Comparison of ENCODE assay signal across 9 cellular contexts in genomic region chr5:14108170-14108996, GRCh38. TPM values are rescaled to one million over a fixed set of nuclear protein-coding genes. Genes with fewer than 3 reads are reported as not detected.
DNase-seq lines count a peak whose midpoint lies in the region; ATAC-seq and TF ChIP-seq lines count a peak whose summit lies in the region.
"Had no signal": no experiment of that assay in that cellular context is flagged by ENCODE, and none has a peak within 500 bp of the region (broad histone marks: within the 10 kb centered on the region; RNA-seq: fewer than 3 reads in every experiment).

No MANE protein-coding gene starts in this region.

- H3K36me3 ChIP-seq in CD4-positive, CD25-positive, alpha-beta regulatory T cell (ENCODE audit: control insufficient read depth, insufficient read depth, low read length), result no peaks in the 10 kb centered on the region

- peak in 2 of 3 donors; percentile 22 to 62 for DNase-seq in CD4-positive, CD25-positive, alpha-beta regulatory T cell
- DNase-seq in NCI-H1694 (lab: John Stamatoyannopoulos, UW), result peak; percentile 62
- peak; percentile 39 for DNase-seq in activated CD4-positive, alpha-beta T cell treated with anti-CD3 and anti-CD28 coated beads, Interleukin-2, amount 10 ng/mL, durations not matched to agents 7 days and 5 days
- peak; percentile 78 to 89 for DNase-seq in foreskin fibroblast
- DNase-seq in neural crest cell (ENCODE audit: low read depth, low spot score), result peak; percentile 33
- no peak for DNase-seq in NCI-H2196 (lab: John Stamatoyannopoulos, UW; ENCODE audit: unreplicated experiment)
- DNase-seq: activated T-cell treated with anti-CD3 and anti-CD28 coated beads, Interleukin-2, amount 50 U/mL, for 4 hours had no signal

- H3K4me3 ChIP-seq in CD4-positive, CD25-positive, alpha-beta regulatory T cell (ENCODE audit: low read depth, low read length), result no peak overlapping the region
- peak overlapping the region in 1 of 2 donors; percentile 6 for H3K4me3 ChIP-seq in foreskin fibroblast (ENCODE audit: low read depth in 1 of 2, low read length in 2 of 2)

- POLR2A ChIA-PET in activated CD4-positive, alpha-beta T cell treated with anti-CD3 and anti-CD28 coated beads, Interleukin-2, amount 10 ng/mL, durations not matched to agents 7 days and 5 days (lab: Charles Lee), result no interaction called here

- H3K4me1 Mint-ChIP-seq in CD4-positive, CD25-positive, alpha-beta regulatory T cell, result peaks cover 0 to 13% (median 4%) of the 10 kb centered on the region in 4 donors
- peaks cover 22% of the 10 kb centered on the region for H3K4me1 Mint-ChIP-seq in activated CD4-positive, alpha-beta T cell treated with anti-CD3 and anti-CD28 coated beads, Interleukin-2, amount 10 ng/mL, durations not matched to agents 7 days and 5 days
- H3K4me1 Mint-ChIP-seq in neural crest cell, result peaks cover 5% of the 10 kb centered on the region

- no peak overlapping the region for H3K27ac Mint-ChIP-seq in CD4-positive, CD25-positive, alpha-beta regulatory T cell
- no peak overlapping the region for H3K27ac Mint-ChIP-seq in activated CD4-positive, alpha-beta T cell treated with anti-CD3 and anti-CD28 coated beads, Interleukin-2, amount 10 ng/mL, durations not matched to agents 7 days and 5 days
- H3K27ac Mint-ChIP-seq in neural crest cell (ENCODE audit: unreplicated experiment), result no peak overlapping the region

- CTCF ChIA-PET in activated CD4-positive, alpha-beta T cell treated with anti-CD3 and anti-CD28 coated beads, Interleukin-2, amount 10 ng/mL, durations not matched to agents 7 days and 5 days (lab: Charles Lee), result interaction anchor here (0.8 kb wide), 1 partner anchor 162 kb away, joined by 3 read pairs; no protein-coding TSS in a partner anchor

- peaks cover 0 to 4% (median under 1%) of the 10 kb centered on the region in 7 donors for H3K9me3 Mint-ChIP-seq in CD4-positive, CD25-positive, alpha-beta regulatory T cell
- no peaks in the 10 kb centered on the region for H3K9me3 Mint-ChIP-seq in activated CD4-positive, alpha-beta T cell treated with anti-CD3 and anti-CD28 coated beads, Interleukin-2, amount 10 ng/mL, durations not matched to agents 7 days and 5 days
- H3K9me3 Mint-ChIP-seq in neural crest cell, result no peaks in the 10 kb centered on the region

- H3K27me3 ChIP-seq in CD4-positive, CD25-positive, alpha-beta regulatory T cell (ENCODE audit: control insufficient read depth, insufficient read depth, low read length), result no peaks in the 10 kb centered on the region

- TF ChIP-seq CTCF in foreskin fibroblast (IDR thresholded peaks at IDR 0.05; ENCODE audit: low read depth, low read length) (peak; percentile 64), neural crest cell (conservative IDR thresholded peaks at IDR 0.05) (peak; percentile 76)

- H3K4me3 Mint-ChIP-seq in CD4-positive, CD25-positive, alpha-beta regulatory T cell, result peak overlapping the region in 1 of 4 donors; percentile 81
- no peak overlapping the region for H3K4me3 Mint-ChIP-seq in activated CD4-positive, alpha-beta T cell treated with anti-CD3 and anti-CD28 coated beads, Interleukin-2, amount 10 ng/mL, durations not matched to agents 7 days and 5 days
- no peak overlapping the region for H3K4me3 Mint-ChIP-seq in neural crest cell
- H3K4me3 Mint-ChIP-seq: activated T-cell treated with anti-CD3 and anti-CD28 coated beads, Interleukin-2, amount 50 U/mL, for 4 hours had no signal

- H3K27ac ChIP-seq in CD4-positive, CD25-positive, alpha-beta regulatory T cell (ENCODE audit: insufficient read depth, low read length, poor library complexity, severe bottlenecking), result no peak overlapping the region

- H3K27me3 Mint-ChIP-seq in CD4-positive, CD25-positive, alpha-beta regulatory T cell, result peaks cover 18% of the 10 kb centered on the region
- H3K27me3 Mint-ChIP-seq in activated CD4-positive, alpha-beta T cell treated with anti-CD3 and anti-CD28 coated beads, Interleukin-2, amount 10 ng/mL, durations not matched to agents 7 days and 5 days, result peaks cover 5% of the 10 kb centered on the region
- H3K27me3 Mint-ChIP-seq in neural crest cell (ENCODE audit: low read depth), result peaks cover 13% of the 10 kb centered on the region

- no peaks in the 10 kb centered on the region for H3K4me1 ChIP-seq in CD4-positive, CD25-positive, alpha-beta regulatory T cell (ENCODE audit: control insufficient read depth, insufficient read depth, low read length, poor library complexity, severe bottlenecking)

- peak; percentile 42 to 43 for ATAC-seq in CD4-positive, CD25-positive, alpha-beta regulatory T cell (ENCODE audit: low read depth in 2 of 2)
- ATAC-seq in GM18520 (IDR thresholded peaks at IDR 0.05; ENCODE audit: unreplicated experiment), result peak; percentile 52
- peak; percentile 49 for ATAC-seq in HG02981 (IDR thresholded peaks at IDR 0.05; ENCODE audit: unreplicated experiment)

- no peaks in the 10 kb centered on the region for H3K9me3 ChIP-seq in CD4-positive, CD25-positive, alpha-beta regulatory T cell (ENCODE audit: control insufficient read depth in 2 of 2, low read length in 2 of 2)

- no peaks in the 10 kb centered on the region for H3K36me3 Mint-ChIP-seq in CD4-positive, CD25-positive, alpha-beta regulatory T cell
- H3K36me3 Mint-ChIP-seq in activated CD4-positive, alpha-beta T cell treated with anti-CD3 and anti-CD28 coated beads, Interleukin-2, amount 10 ng/mL, durations not matched to agents 7 days and 5 days (ENCODE audit: low read depth), result no peaks in the 10 kb centered on the region
- H3K36me3 Mint-ChIP-seq in neural crest cell (ENCODE audit: low read depth), result no peaks in the 10 kb centered on the region

RNA-seq across cellular contexts. Expression of gene TRIO, which starts 34.8 kb away (rescaled TPM):
- total RNA-seq in CD4-positive, CD25-positive, alpha-beta regulatory T cell, result 7.6 TPM
- 1 to 10 TPM; 1.2 to 4.9 (median 1.6) TPM for polyA plus RNA-seq in CD4-positive, CD25-positive, alpha-beta regulatory T cell
- total RNA-seq in activated CD4-positive, alpha-beta T cell treated with anti-CD3 and anti-CD28 coated beads, Interleukin-2, amount 10 ng/mL, durations not matched to agents 7 days and 5 days, result 1 to 10 TPM; 3.7 to 4.2 TPM
- total RNA-seq in neural crest cell, result 124 and 134 TPM in 2 replicates

Comparison
In these comparisons a context has a peak if more than half of its experiments do, and no peak if none do; other contexts are left out.
1. RNA of gene TRIO, which starts 34.8 kb away (total RNA-seq): 124 to 134 TPM in neural crest cell; 7.6 TPM in CD4-positive, CD25-positive, alpha-beta regulatory T cell (single experiment) and 3.7 to 4.2 TPM in activated CD4-positive, alpha-beta T cell treated with anti-CD3 and anti-CD28 coated beads, Interleukin-2, amount 10 ng/mL, durations not matched to agents 7 days and 5 days; every median in the first group is over 10 times any median in the second.
2. Peak in every context shown above with its lines, with median percentiles within 50 percentile points of each other: ATAC-seq.